In genomic region chr20:4342631-4343030, GRCh38 we compare ENCODE assay signal across 1 cellular context.
TF ChIP-seq lines count a peak whose summit lies in the region.

No MANE protein-coding gene starts in this region.

TF ChIP-seq in H1, 55 proteins besides CTCF, POLR2A, EP300 and RAD21:
- TF ChIP-seq TBP (IDR thresholded peaks at IDR 0.05; ENCODE audit: low read depth, low read length) (no peak), MAFK (IDR thresholded peaks at IDR 0.05; ENCODE audit: low read depth, low read length) (no peak), GTF2F1 (IDR thresholded peaks at IDR 0.05; ENCODE audit: borderline replicate concordance, low read depth, low read length) (no peak), NANOG (IDR thresholded peaks at IDR 0.05; ENCODE audit: insufficient read depth, low read depth, low read length, poor library complexity, severe bottlenecking) (no peak), BCL11A (IDR thresholded peaks at IDR 0.05; ENCODE audit: low read depth in 2 of 2, low read length in 2 of 2) (no peak), SIRT6 (IDR thresholded peaks at IDR 0.05; ENCODE audit: low read length) (no peak), YY1 (IDR thresholded peaks at IDR 0.05; ENCODE audit: low read depth, low read length) (no peak), SRF (IDR thresholded peaks at IDR 0.05; ENCODE audit: low read depth, low read length) (no peak), HDAC6 (IDR thresholded peaks at IDR 0.05; ENCODE audit: low read depth, low read length) (no peak), CBX8 (IDR thresholded peaks at IDR 0.05; ENCODE audit: borderline replicate concordance, low read depth, low read length) (no peak), ASH2L (IDR thresholded peaks at IDR 0.05; ENCODE audit: low read length) (no peak)
